Comparison of ENCODE assay signal across 1 cellular context in genomic region chr19:50908311-50908710, GRCh38.
TF ChIP-seq lines count a peak whose summit lies in the region.

No MANE protein-coding gene starts in this region.

TF ChIP-seq in K562, 482 proteins besides CTCF, POLR2A, EP300 and RAD21:
- TF ChIP-seq HMBOX1 (IDR thresholded peaks at IDR 0.05) (no peak), TAL1 (IDR thresholded peaks at IDR 0.05) (no peak), STAG1 (CRISPR knock-in tag; IDR thresholded peaks at IDR 0.05; ENCODE audit: borderline replicate concordance) (0 out of 2 replicates have a peak, but pooled peaks have one; percentile 16), IRF1 (CRISPR knock-in tag; IDR thresholded peaks at IDR 0.05; ENCODE audit: borderline replicate concordance) (no peak), TBP (optimal IDR thresholded peaks at IDR 0.05; ENCODE audit: low read depth, low read length) (no peak)
